10 cellular contexts compared by ENCODE assay signal in genomic region chr7:22578048-22578770, GRCh38.
DNase-seq lines count a peak whose midpoint lies in the region; ATAC-seq and TF ChIP-seq lines count a peak whose summit lies in the region.
"Had no signal": no experiment of that assay in that cellular context is flagged by ENCODE, and none has a peak within 500 bp of the region (broad histone marks: within the 10 kb centered on the region; RNA-seq: fewer than 3 reads in every experiment).

No MANE protein-coding gene starts in this region.

- H3K27me3 ChIP-seq in SJSA1 (replicated peaks), result no peaks in the 10 kb centered on the region
- H3K27me3 ChIP-seq in rectal smooth muscle tissue (ENCODE audit: control insufficient read depth, insufficient read depth, low read length), result no peaks in the 10 kb centered on the region

- peak overlapping the region; percentile 59 for H3K4me3 Mint-ChIP-seq in Calu3 (ENCODE audit: low read depth, unreplicated experiment)

- TSS peak; percentile 48 for BruUV-seq in Calu3 (replicated peaks; lab: Mats Ljungman, UMichigan)

- intact Hi-C loops in Calu3 (cut with micrococcal nuclease; ENCODE audit: unreplicated experiment), result no loop called here

- CTCF ChIA-PET in Calu3 (lab: Charles Lee), result interaction anchor here (0.5 to 3.7 kb wide), 9 partner anchors 8 to 488 kb away, joined by 3 to 64 read pairs (median 7); partner anchors contain the start of gene IL6

- DNase-seq in Calu3 (peak; percentile 53), SJSA1 (ENCODE audit: low read depth in 1 of 2, low spot score in 2 of 2) (no peak), fibroblast of the conjunctiva (ENCODE audit: low read depth) (peak; percentile 33), NCI-H1048 (lab: John Stamatoyannopoulos, UW) (no peak), GM20000 (ENCODE audit: low spot score) (no peak)
- DNase-seq in activated T-cell treated with anti-CD3 and anti-CD28 coated beads, Interleukin-2, amount 50 U/mL, for 1 hour, result no peak
- DNase-seq: DND-41, small intestine had no signal

- peaks cover 51% of the 10 kb centered on the region for H3K36me3 Mint-ChIP-seq in Calu3 (ENCODE audit: insufficient read depth, unreplicated experiment)

- H3K27ac ChIP-seq in SJSA1 (peak overlapping the region; percentile 76), rectal smooth muscle tissue (ENCODE audit: low read depth, low read length) (peak overlapping the region; percentile 53)

- H3K9ac ChIP-seq in rectal smooth muscle tissue (ENCODE audit: low read length), result no peak overlapping the region

- H3K36me3 ChIP-seq in SJSA1 (no peaks in the 10 kb centered on the region), rectal smooth muscle tissue (ENCODE audit: control insufficient read depth, insufficient read depth, low read length) (no peaks in the 10 kb centered on the region)

- H3K4me3 ChIP-seq in SJSA1 (no peak overlapping the region), rectal smooth muscle tissue (ENCODE audit: low read length) (no peak overlapping the region)

- peaks cover 75% of the 10 kb centered on the region for H3K4me1 Mint-ChIP-seq in Calu3 (ENCODE audit: low read depth, unreplicated experiment)

- no peaks in the 10 kb centered on the region for H3K9me3 ChIP-seq in SJSA1 (replicated peaks)

- H3K9me3 Mint-ChIP-seq in Calu3 (ENCODE audit: low read depth, unreplicated experiment), result peaks cover 3% of the 10 kb centered on the region

- peak overlapping the region; percentile 96 for H3K27ac Mint-ChIP-seq in Calu3 (ENCODE audit: unreplicated experiment)

- H3K4me1 ChIP-seq in SJSA1 (replicated peaks) (peaks cover 31% of the 10 kb centered on the region), rectal smooth muscle tissue (ENCODE audit: control insufficient read depth, insufficient read depth, low read length) (peaks cover 17% of the 10 kb centered on the region)

- TF ChIP-seq CTCF in Calu3 (IDR thresholded peaks at IDR 0.05; ENCODE audit: unreplicated experiment), result no peak
- no peak for TF ChIP-seq CTCF in GM20000 (IDR thresholded peaks at IDR 0.05; ENCODE audit: extremely low read depth, missing control alignments)

- no peak for ATAC-seq in GM21515 (IDR thresholded peaks at IDR 0.05; ENCODE audit: unreplicated experiment)

- no peaks in the 10 kb centered on the region for H3K27me3 Mint-ChIP-seq in Calu3 (ENCODE audit: unreplicated experiment)

Comparison
In these comparisons a context has a peak if more than half of its experiments do, and no peak if none do; other contexts are left out.
1. DNase-seq: peak in Calu3 (single experiment) and fibroblast of the conjunctiva (single experiment); none in SJSA1 (0 of 2), NCI-H1048 (single experiment), GM20000 (single experiment) and activated T-cell treated with anti-CD3 and anti-CD28 coated beads, Interleukin-2, amount 50 U/mL, for 1 hour (single experiment).